In genomic region chr20:13125486-13125885, GRCh38 we compare ENCODE assay signal across 9 cellular contexts.
"Had no signal": no experiment of that assay in that cellular context is flagged by ENCODE, and none has a peak within 500 bp of the region (broad histone marks: within the 10 kb centered on the region; RNA-seq: fewer than 3 reads in every experiment).

No MANE protein-coding gene starts in this region.

- H3K4me3 Mint-ChIP-seq: GM23338, H9 had no signal

- H2AFZ ChIP-seq: GM23338 had no signal

- H3K27ac Mint-ChIP-seq: GM23338, H9 had no signal

- DNase-seq: H9, HCEC 1CT, IMR-90, KG1 had no signal

- FAIRE-seq: H1, H54, HTR-8/SVneo, K562 had no signal

- H3K9me3 Mint-ChIP-seq: GM23338, H9 had no signal

- H3K4me2 ChIP-seq: GM23338 had no signal

- H3K4me1 Mint-ChIP-seq: GM23338 had no signal

- H3K4me3 ChIP-seq: GM23338, K562 had no signal
